ENCODE assay signal across 10 cellular contexts in genomic region chrX:123184199-123184857, GRCh38. TPM values are rescaled to one million over a fixed set of nuclear protein-coding genes. Genes with fewer than 3 reads are reported as not detected.
DNase-seq lines count a peak whose midpoint lies in the region; ATAC-seq and TF ChIP-seq lines count a peak whose summit lies in the region.
"Had no signal": no experiment of that assay in that cellular context is flagged by ENCODE, and none has a peak within 500 bp of the region (broad histone marks: within the 10 kb centered on the region; RNA-seq: fewer than 3 reads in every experiment).

Gene GRIA3 (plus strand): TSS chrX:123184278. CDS start chrX:123184536, 258 bp downstream.

- H3K27me3 ChIP-seq in WERI-Rb-1 (ENCODE audit: insufficient read depth, low read depth, severe bottlenecking) (peaks cover 41% of the 10 kb centered on the region), cardiac muscle cell (peaks cover 10% of the 10 kb centered on the region)

- no peak for ATAC-seq in HG03095 (IDR thresholded peaks at IDR 0.05; ENCODE audit: unreplicated experiment)

- H3K4me1 ChIP-seq in cardiac muscle cell (ENCODE audit: low read depth) = no peaks in the 10 kb centered on the region

- peak; percentile 45 for DNase-seq in ELF-1 (ENCODE audit: low read depth, low spot score)
- peak; percentile 7 for DNase-seq in WERI-Rb-1
- DNase-seq in cardiac muscle cell (ENCODE audit: low read depth in 1 of 2, low spot score in 1 of 2) = no peak
- no peak for DNase-seq in progenitor cell of endocrine pancreas (ENCODE audit: low spot score, unreplicated experiment)
- no peak for DNase-seq in medulla oblongata (ENCODE audit: extremely low spot score)
- no peak for DNase-seq in NCI-H69 (lab: John Stamatoyannopoulos, UW)
- no peak for DNase-seq in NCI-H2196 (lab: John Stamatoyannopoulos, UW; ENCODE audit: unreplicated experiment)
- DNase-seq: NCI-H1436; stimulated activated CD4-positive, alpha-beta T cell treated with anti-CD3 and anti-CD28 coated beads, Interleukin-15, amount 100 ng/mL, for 24 hours had no signal

- H3K9me3 Mint-ChIP-seq in progenitor cell of endocrine pancreas (ENCODE audit: low read depth) = peaks cover 6% of the 10 kb centered on the region

- H3K27me3 Mint-ChIP-seq in progenitor cell of endocrine pancreas = peaks cover 16% of the 10 kb centered on the region

- H3K27ac Mint-ChIP-seq in progenitor cell of endocrine pancreas = peak within 1 kb of the TSS; percentile 49

- no peaks in the 10 kb centered on the region for H3K9me3 ChIP-seq in WERI-Rb-1 (ENCODE audit: severe bottlenecking)
- H3K9me3 ChIP-seq in cardiac muscle cell (ENCODE audit: low read depth) = no peaks in the 10 kb centered on the region

- H3K4me1 Mint-ChIP-seq in progenitor cell of endocrine pancreas (ENCODE audit: low read depth) = peaks cover 3% of the 10 kb centered on the region

- no peaks in the 10 kb centered on the region for H3K36me3 Mint-ChIP-seq in progenitor cell of endocrine pancreas (ENCODE audit: insufficient read depth)

- H3K36me3 ChIP-seq in WERI-Rb-1 (no peaks in the 10 kb centered on the region), cardiac muscle cell (no peaks in the 10 kb centered on the region)

- peak within 1 kb of the TSS; percentile 67 for H3K4me3 Mint-ChIP-seq in progenitor cell of endocrine pancreas (ENCODE audit: low read depth)

- no peak for TF ChIP-seq CTCF in WERI-Rb-1 (IDR thresholded peaks at IDR 0.05; ENCODE audit: low read depth, low read length)
- no peak for TF ChIP-seq CTCF in cardiac muscle cell (IDR thresholded peaks at IDR 0.05; ENCODE audit: low read depth, low read length)
- no peak for TF ChIP-seq CTCF in progenitor cell of endocrine pancreas (IDR thresholded peaks at IDR 0.05; ENCODE audit: unreplicated experiment)

- H3K27ac ChIP-seq in WERI-Rb-1 (no peak within 1 kb of the TSS), cardiac muscle cell (no peak within 1 kb of the TSS)

- H3K4me3 ChIP-seq in WERI-Rb-1 (ENCODE audit: low read depth, low read length) = peak within 1 kb of the TSS; percentile 36
- H3K4me3 ChIP-seq in cardiac muscle cell = peak within 1 kb of the TSS; percentile 52

RNA-seq across cellular contexts. Expression of gene GRIA3, which starts in this region (rescaled TPM):
- 2.8 and 5.9 TPM in 2 replicates for total RNA-seq in cardiac muscle cell
- polyA plus RNA-seq in cardiac muscle cell = 3.3 and 6.1 TPM in 2 replicates
- 2.5 and 2.8 TPM in 2 replicates for total RNA-seq in progenitor cell of endocrine pancreas

Comparison
In these comparisons a context has a peak if more than half of its experiments do, and no peak if none do; other contexts are left out.
1. DNase-seq: peak in ELF-1 (single experiment) and WERI-Rb-1 (single experiment); none in cardiac muscle cell (0 of 2), progenitor cell of endocrine pancreas (single experiment), medulla oblongata (single experiment), NCI-H69 (single experiment) and NCI-H2196 (single experiment).